ENCODE assay signal across 10 cellular contexts in the genomic region with DNA sequence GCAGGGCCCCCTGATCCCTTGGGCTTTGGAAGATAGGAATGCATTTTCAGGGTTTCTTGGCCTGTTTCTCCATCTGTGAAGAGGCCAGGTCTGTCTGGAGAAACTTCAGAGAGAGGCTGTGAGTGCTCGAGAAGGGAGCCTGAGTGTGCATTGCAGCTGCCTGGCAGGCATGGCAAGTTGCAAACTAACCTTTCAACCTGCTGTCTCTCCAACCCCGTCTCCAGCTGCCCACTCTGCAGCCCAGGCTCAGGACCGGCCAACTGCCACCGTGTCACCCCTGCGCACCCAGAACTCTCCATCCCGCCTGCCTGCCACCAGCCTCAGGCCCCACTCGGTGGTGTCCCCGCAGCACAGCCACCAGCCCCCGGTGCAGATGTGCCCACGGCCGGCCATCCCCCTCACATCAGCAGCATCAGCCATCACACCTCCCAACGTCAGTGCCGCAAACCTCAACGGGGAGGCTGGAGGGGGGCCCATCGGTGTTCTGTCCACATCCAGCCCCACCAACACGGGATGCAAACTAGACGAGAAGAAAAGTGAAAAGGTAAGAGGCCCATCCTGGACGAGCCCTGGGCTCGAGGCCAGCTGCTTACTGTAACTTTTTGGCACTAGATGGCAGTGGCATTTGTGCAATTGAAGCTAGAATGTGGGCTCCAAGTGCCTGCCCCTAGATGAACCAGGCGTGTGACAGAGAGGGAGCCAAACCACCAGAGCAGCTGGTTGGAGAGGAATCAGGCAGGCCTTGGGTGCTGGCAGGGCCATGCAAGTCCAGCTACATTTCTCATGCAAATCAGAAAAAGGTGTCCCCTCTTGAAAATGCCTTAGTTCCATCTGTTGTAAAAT.
DNase-seq lines count a peak whose midpoint lies in the region; ATAC-seq and TF ChIP-seq lines count a peak whose summit lies in the region.
"Had no signal": no experiment of that assay in that cellular context is flagged by ENCODE, and none has a peak within 500 bp of the region (broad histone marks: within the 10 kb centered on the region; RNA-seq: fewer than 3 reads in every experiment).

No MANE protein-coding gene starts in this region.

- H3K9me3 ChIP-seq in gastroesophageal sphincter (peaks cover 0 to 6% (median 0%) of the 10 kb centered on the region in 3 donors), spleen (peaks cover 0 to 17% (median 14%) of the 10 kb centered on the region in 8 donors)

- H3K27ac ChIP-seq in gastroesophageal sphincter (peak overlapping the region in 3 of 4 donors; percentile 14 to 31 (median 24)), spleen (no peak overlapping the region)

- H3K27me3 ChIP-seq in gastroesophageal sphincter = no peaks in the 10 kb centered on the region
- no peaks in the 10 kb centered on the region for H3K27me3 ChIP-seq in spleen (replicated peaks in 1 of 7)

- peaks cover 0 to 14% of the 10 kb centered on the region in 2 donors for H3K36me3 ChIP-seq in gastroesophageal sphincter
- peaks cover 0 to 10% (median 0%) of the 10 kb centered on the region in 6 donors for H3K36me3 ChIP-seq in spleen

- H3K4me1 ChIP-seq in gastroesophageal sphincter (peaks cover 0 to 42% (median 0%) of the 10 kb centered on the region in 3 donors), spleen (no peaks in the 10 kb centered on the region)

- WGBS in gastroesophageal sphincter (ENCODE audit: low coverage in 1 of 2), 2 donors = 69 to 89% methylated on average over 2 to 8 of the region's 20 CpGs
- WGBS in spleen, 5 donors = 75 to 80% (median 77%) methylated on average over 15 to 20 of the region's 20 CpGs

- H3K4me3 ChIP-seq in gastroesophageal sphincter = no peak overlapping the region
- H3K4me3 ChIP-seq in spleen = no peak overlapping the region

- POLR2A ChIA-PET in HEK293T (lab: Yijun Ruan, JAX) = no interaction called here

- peak; percentile 33 for DNase-seq in HT1080 (ENCODE audit: low read depth)
- DNase-seq in RPMI8226 = peak; percentile 85
- DNase-seq in spleen = peak; percentile 62
- no peak for DNase-seq in GM20000 (ENCODE audit: low spot score)
- no peak for DNase-seq in HEK293T (ENCODE audit: extremely low spot score)
- DNase-seq: NCI-H187 treated with DMSO at 0.1 percent for 48 hours; stimulated activated CD4-positive, alpha-beta T cell treated with anti-CD3 and anti-CD28 coated beads, Interleukin-4, amount 100 ng/mL, for 24 hours had no signal

- TF ChIP-seq EP300 in gastroesophageal sphincter (IDR thresholded peaks at IDR 0.05) = no peak

- CTCF ChIA-PET in HEK293T (lab: Yijun Ruan, JAX) = no interaction called here

- intact Hi-C loops in spleen (cut with DNase I; ENCODE audit: low total_unique reads) = no loop called here

- TF ChIP-seq CTCF in gastroesophageal sphincter (IDR thresholded peaks at IDR 0.05) (no peak), spleen (IDR thresholded peaks at IDR 0.05 in 8 of 11, conservative IDR thresholded peaks at IDR 0.05 in 3 of 11) (no peak), GM20000 (IDR thresholded peaks at IDR 0.05; ENCODE audit: extremely low read depth, missing control alignments) (no peak)

- ATAC-seq in gastroesophageal sphincter (no peak), HG03045 (IDR thresholded peaks at IDR 0.05; ENCODE audit: unreplicated experiment) (no peak), GM21576 (IDR thresholded peaks at IDR 0.05; ENCODE audit: unreplicated experiment) (no peak)

- TF ChIP-seq POLR2A in gastroesophageal sphincter (IDR thresholded peaks at IDR 0.05) = no peak
- no peak for TF ChIP-seq POLR2A in spleen (IDR thresholded peaks at IDR 0.05)

TF ChIP-seq in HEK293T, 16 proteins besides CTCF, POLR2A, EP300 and RAD21:
- no peak for TF ChIP-seq SP1 (IDR thresholded peaks at IDR 0.05)
- no peak for TF ChIP-seq ELF4 (IDR thresholded peaks at IDR 0.05)
- no peak for TF ChIP-seq FOXA1 (IDR thresholded peaks at IDR 0.05)
- TF ChIP-seq ZNF384 (IDR thresholded peaks at IDR 0.05) = no peak
- no peak for TF ChIP-seq ARNT (IDR thresholded peaks at IDR 0.05)
- no peak for TF ChIP-seq SUZ12 (IDR thresholded peaks at IDR 0.05)
- no peak for TF ChIP-seq FOXK2 (IDR thresholded peaks at IDR 0.05)
- TF ChIP-seq FOXM1 (IDR thresholded peaks at IDR 0.05; ENCODE audit: borderline replicate concordance) = no peak
- no peak for TF ChIP-seq LEF1 (IDR thresholded peaks at IDR 0.05; ENCODE audit: borderline replicate concordance)
- no peak for TF ChIP-seq L3MBTL2 (conservative IDR thresholded peaks at IDR 0.05)
- TF ChIP-seq NFRKB (IDR thresholded peaks at IDR 0.05) = no peak
- TF ChIP-seq TARDBP (IDR thresholded peaks at IDR 0.05) = no peak
- TF ChIP-seq BHLHE40 (IDR thresholded peaks at IDR 0.05; ENCODE audit: borderline replicate concordance) = no peak
- TF ChIP-seq HDGF (IDR thresholded peaks at IDR 0.05; ENCODE audit: borderline replicate concordance) = no peak
- TF ChIP-seq PKNOX1 (IDR thresholded peaks at IDR 0.05) = no peak
- TF ChIP-seq CTBP1 (IDR thresholded peaks at IDR 0.05; ENCODE audit: borderline replicate concordance) = no peak
TF ChIP-seq in HEK293T: peak in this region for 0.

Comparison
In these comparisons a context has a peak if more than half of its experiments do, and no peak if none do; other contexts are left out.
1. DNase-seq: peak in HT1080 (single experiment), RPMI8226 (single experiment) and spleen (single experiment); none in GM20000 (single experiment) and HEK293T (single experiment).
2. H3K27ac ChIP-seq: peak in gastroesophageal sphincter (3 of 4); none in spleen (0 of 8).